Comparison of ENCODE assay signal across 1 cellular context in genomic region chr4:33037464-33037863, GRCh38.
TF ChIP-seq lines count a peak whose summit lies in the region.

No MANE protein-coding gene starts in this region.

TF ChIP-seq in WTC11, 78 proteins besides CTCF, POLR2A, EP300 and RAD21 (continued from another document):
- no peak for TF ChIP-seq FOXP4 (CRISPR knock-in tag; IDR thresholded peaks at IDR 0.05)
- TF ChIP-seq NR3C1 (CRISPR knock-in tag; conservative IDR thresholded peaks at IDR 0.05; ENCODE audit: low read depth) = no peak
- no peak for TF ChIP-seq HMGXB4 (CRISPR knock-in tag; IDR thresholded peaks at IDR 0.05)
- TF ChIP-seq ERG (CRISPR knock-in tag; IDR thresholded peaks at IDR 0.05) = no peak
- TF ChIP-seq TP53 (CRISPR knock-in tag; IDR thresholded peaks at IDR 0.05) = no peak
- TF ChIP-seq MAX (CRISPR knock-in tag; IDR thresholded peaks at IDR 0.05) = no peak
